ENCODE assay signal across 8 cellular contexts in the genomic region with DNA sequence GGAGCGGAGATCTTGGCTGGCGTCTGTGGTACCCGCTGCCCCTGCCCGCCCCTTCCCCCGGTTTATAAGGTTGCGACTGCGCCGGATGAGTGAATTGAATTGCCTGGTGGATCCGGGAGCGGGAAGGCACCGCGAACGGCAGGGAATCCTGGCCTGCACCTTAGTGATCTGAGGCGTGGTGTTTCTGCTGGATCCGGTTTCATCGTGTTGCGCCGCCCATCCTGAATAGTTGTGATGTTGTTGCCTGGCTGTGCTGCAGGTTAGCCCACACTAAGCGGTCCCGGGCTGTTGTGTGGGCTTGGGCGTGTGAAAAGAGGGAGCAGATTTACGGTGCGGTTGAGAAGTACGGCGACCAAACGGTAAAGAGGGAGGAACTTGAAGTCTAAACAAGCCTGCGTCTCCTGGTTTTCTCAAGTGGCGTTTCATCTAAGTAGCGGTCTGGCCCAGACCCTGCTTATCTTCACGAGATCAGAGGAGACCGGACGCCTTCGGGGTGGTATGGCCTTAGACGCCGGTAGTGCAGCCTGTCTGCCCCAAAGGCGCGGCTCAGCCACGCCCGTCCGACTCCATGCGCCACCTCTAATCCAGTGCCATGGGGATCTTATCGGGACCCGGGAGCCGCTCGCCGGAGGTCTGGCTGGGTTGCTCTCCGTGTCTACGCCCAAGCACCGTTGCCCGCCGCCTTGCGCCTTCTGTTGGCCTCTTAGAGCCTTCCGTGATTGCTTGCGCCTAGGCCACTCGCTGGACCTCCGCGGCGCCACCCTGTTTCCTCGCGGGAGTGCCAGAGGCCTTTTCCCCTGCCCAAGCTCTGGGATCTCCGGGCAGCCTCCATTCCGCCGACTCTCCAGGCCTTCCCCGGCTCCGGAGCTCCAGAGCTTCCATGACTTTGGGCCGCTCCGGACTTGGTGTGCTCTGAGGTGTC.
DNase-seq lines count a peak whose midpoint lies in the region; ATAC-seq and TF ChIP-seq lines count a peak whose summit lies in the region.

No MANE protein-coding gene starts in this region.

- peaks cover 20 to 24% (median 20%) of the 10 kb centered on the region in 4 donors for H3K4me1 ChIP-seq in esophagus muscularis mucosa
- H3K4me1 ChIP-seq in naive thymus-derived CD4-positive, alpha-beta T cell (ENCODE audit: control insufficient read depth in 2 of 2, insufficient read depth in 2 of 2, low read length in 2 of 2), result peaks cover 25 to 26% of the 10 kb centered on the region in 2 donors

- POLR2A ChIA-PET in activated CD4-positive, alpha-beta T cell treated with anti-CD3 and anti-CD28 coated beads for 36 hours (lab: Charles Lee), result no interaction called here
- POLR2A ChIA-PET in naive thymus-derived CD4-positive, alpha-beta T cell (lab: Charles Lee), result no interaction called here

- no peak overlapping the region for H3K27ac ChIP-seq in esophagus muscularis mucosa (replicated peaks in 1 of 4)
- no peak overlapping the region for H3K27ac ChIP-seq in naive thymus-derived CD4-positive, alpha-beta T cell (ENCODE audit: low read depth, low read length)

- no peaks in the 10 kb centered on the region for H3K9me3 Mint-ChIP-seq in activated CD4-positive, alpha-beta T cell treated with anti-CD3 and anti-CD28 coated beads for 36 hours (ENCODE audit: low read depth)
- peaks cover 0 to 10% (median 0%) of the 10 kb centered on the region in 11 donors for H3K9me3 Mint-ChIP-seq in naive thymus-derived CD4-positive, alpha-beta T cell

- peaks cover 24% of the 10 kb centered on the region for H3K4me1 Mint-ChIP-seq in activated CD4-positive, alpha-beta T cell treated with anti-CD3 and anti-CD28 coated beads for 36 hours
- peaks cover 24 to 34% (median 30%) of the 10 kb centered on the region in 7 donors for H3K4me1 Mint-ChIP-seq in naive thymus-derived CD4-positive, alpha-beta T cell

- DNase-seq in activated CD4-positive, alpha-beta T cell treated with anti-CD3 and anti-CD28 coated beads for 36 hours, result peak; percentile 49
- DNase-seq in activated CD4-positive, alpha-beta T cell treated with anti-CD3 and anti-CD28 coated beads, Interleukin-2, amount 50 U/mL, for 4 hours, result no peak
- DNase-seq in NCI-H1930 (lab: John Stamatoyannopoulos, UW) (peak; percentile 50 to 72), esophagus muscularis mucosa (ENCODE audit: extremely low spot score) (peak; percentile 91), OCI-M2 (lab: John Stamatoyannopoulos, UW; ENCODE audit: unreplicated experiment) (no peak)
- peak in 6 of 9 donors; percentile 12 to 40 (median 18) for DNase-seq in naive thymus-derived CD4-positive, alpha-beta T cell

- no peaks in the 10 kb centered on the region for H3K9me3 ChIP-seq in esophagus muscularis mucosa
- H3K9me3 ChIP-seq in naive thymus-derived CD4-positive, alpha-beta T cell (ENCODE audit: control insufficient read depth in 2 of 3, low read length in 3 of 3), result no peaks in the 10 kb centered on the region

- ATAC-seq in activated CD4-positive, alpha-beta T cell treated with anti-CD3 and anti-CD28 coated beads for 36 hours, result peak; percentile 40
- ATAC-seq in naive thymus-derived CD4-positive, alpha-beta T cell, result peak; percentile 33
- no peak for ATAC-seq in HG03469 (IDR thresholded peaks at IDR 0.05; ENCODE audit: unreplicated experiment)

- WGBS in esophagus muscularis mucosa, result 5% methylated on average over 41 of the region's 67 CpGs

- peaks cover 9 to 64% (median 56%) of the 10 kb centered on the region in 4 donors for H3K27me3 ChIP-seq in esophagus muscularis mucosa
- H3K27me3 ChIP-seq in naive thymus-derived CD4-positive, alpha-beta T cell (ENCODE audit: control insufficient read depth in 2 of 2, insufficient read depth in 2 of 2, low read length in 2 of 2), result peaks cover 3 to 43% of the 10 kb centered on the region in 2 donors

- peak overlapping the region; percentile 80 for H3K4me3 Mint-ChIP-seq in activated CD4-positive, alpha-beta T cell treated with anti-CD3 and anti-CD28 coated beads for 36 hours
- H3K4me3 Mint-ChIP-seq in naive thymus-derived CD4-positive, alpha-beta T cell, result peak overlapping the region; percentile 86 to 99 (median 95)

- TF ChIP-seq EP300 in esophagus muscularis mucosa (IDR thresholded peaks at IDR 0.05), result no peak

- CTCF ChIA-PET in activated CD4-positive, alpha-beta T cell treated with anti-CD3 and anti-CD28 coated beads for 36 hours (lab: Charles Lee), result interaction anchor here (0.6 kb wide), 1 partner anchor 969 kb away, joined by 4 read pairs; no protein-coding TSS in a partner anchor
- CTCF ChIA-PET in naive thymus-derived CD4-positive, alpha-beta T cell (lab: Charles Lee), result interaction anchor here (0.6 kb wide), 1 partner anchor 44 kb away, joined by 3 read pairs; no protein-coding TSS in a partner anchor

- TF ChIP-seq CTCF in WI38 (IDR thresholded peaks at IDR 0.05; ENCODE audit: low read depth, low read length) (no peak), esophagus muscularis mucosa (IDR thresholded peaks at IDR 0.05) (no peak)

- TF ChIP-seq POLR2A in esophagus muscularis mucosa (IDR thresholded peaks at IDR 0.05; ENCODE audit: low read depth), result no peak

- H3K36me3 ChIP-seq in esophagus muscularis mucosa, result no peaks in the 10 kb centered on the region
- no peaks in the 10 kb centered on the region for H3K36me3 ChIP-seq in naive thymus-derived CD4-positive, alpha-beta T cell (ENCODE audit: control insufficient read depth in 2 of 3, insufficient read depth in 3 of 3, low read length in 3 of 3)

- H3K27me3 Mint-ChIP-seq in activated CD4-positive, alpha-beta T cell treated with anti-CD3 and anti-CD28 coated beads for 36 hours, result peaks cover 43% of the 10 kb centered on the region
- peaks cover 20 to 59% (median 53%) of the 10 kb centered on the region in 5 donors for H3K27me3 Mint-ChIP-seq in naive thymus-derived CD4-positive, alpha-beta T cell

- peak overlapping the region; percentile 65 for H3K27ac Mint-ChIP-seq in activated CD4-positive, alpha-beta T cell treated with anti-CD3 and anti-CD28 coated beads for 36 hours
- peak overlapping the region; percentile 26 to 91 (median 65) for H3K27ac Mint-ChIP-seq in naive thymus-derived CD4-positive, alpha-beta T cell

- H3K4me3 ChIP-seq in WI38 (ENCODE audit: low read depth, low read length), result peak overlapping the region; percentile 38
- H3K4me3 ChIP-seq in esophagus muscularis mucosa, result peak overlapping the region; percentile 41 to 58 (median 42)
- peak overlapping the region; percentile 94 for H3K4me3 ChIP-seq in naive thymus-derived CD4-positive, alpha-beta T cell (ENCODE audit: low read length)

- H3K36me3 Mint-ChIP-seq in activated CD4-positive, alpha-beta T cell treated with anti-CD3 and anti-CD28 coated beads for 36 hours (ENCODE audit: low read depth), result no peaks in the 10 kb centered on the region
- H3K36me3 Mint-ChIP-seq in naive thymus-derived CD4-positive, alpha-beta T cell, result peaks cover 0 to 5% (median 0%) of the 10 kb centered on the region in 5 donors

- intact Hi-C loops in activated CD4-positive, alpha-beta T cell treated with anti-CD3 and anti-CD28 coated beads for 36 hours (cut with DNase I, micrococcal nuclease), result no loop called here
- intact Hi-C loops in esophagus muscularis mucosa (cut with DNase I), result no loop called here
- intact Hi-C loops in naive thymus-derived CD4-positive, alpha-beta T cell (cut with micrococcal nuclease), result no loop called here

Comparison
In these comparisons a context has a peak if more than half of its experiments do, and no peak if none do; other contexts are left out.
1. DNase-seq: peak in activated CD4-positive, alpha-beta T cell treated with anti-CD3 and anti-CD28 coated beads for 36 hours (single experiment), NCI-H1930 (2 of 2), esophagus muscularis mucosa (single experiment) and naive thymus-derived CD4-positive, alpha-beta T cell (6 of 9); none in activated CD4-positive, alpha-beta T cell treated with anti-CD3 and anti-CD28 coated beads, Interleukin-2, amount 50 U/mL, for 4 hours (0 of 2) and OCI-M2 (single experiment).
2. H3K4me3 ChIP-seq: peak in every context shown above with its lines; median percentile 94 in naive thymus-derived CD4-positive, alpha-beta T cell; 42 in esophagus muscularis mucosa; 38 in WI38.